15 cellular contexts compared by ENCODE assay signal in genomic region chr1:29210278-29211085, GRCh38. TPM values are rescaled to one million over a fixed set of nuclear protein-coding genes. Genes with fewer than 3 reads are reported as not detected.
DNase-seq lines count a peak whose midpoint lies in the region; ATAC-seq and TF ChIP-seq lines count a peak whose summit lies in the region.
"Had no signal": no experiment of that assay in that cellular context is flagged by ENCODE, and none has a peak within 500 bp of the region (broad histone marks: within the 10 kb centered on the region; RNA-seq: fewer than 3 reads in every experiment).

No MANE protein-coding gene starts in this region.

- H3K36me3 ChIP-seq in MG63 (peaks cover 31% of the 10 kb centered on the region), gastroesophageal sphincter (peaks cover 0 to 82% of the 10 kb centered on the region in 2 donors)

- 70 to 94% methylated on average over 4 to 5 of the region's 7 CpGs for WGBS in gastroesophageal sphincter (ENCODE audit: low coverage in 1 of 2), 2 donors

- DNase-seq in GM10248 (ENCODE audit: extremely low spot score) (peak; percentile 79), MG63 (peak; percentile 46), germinal center (ENCODE audit: low spot score) (peak; percentile 43), HT-29 (ENCODE audit: low spot score) (no peak)
- DNase-seq in activated CD4-positive, alpha-beta T cell treated with anti-CD3 and anti-CD28 coated beads, Interleukin-2, amount 50 U/mL, for 4 hours = no peak
- DNase-seq in naive thymus-derived CD8-positive, alpha-beta T cell = no peak
- DNase-seq: activated CD8-positive, alpha-beta memory T cell treated with anti-CD3 and anti-CD28 coated beads, Interleukin-2, amount 50 U/mL, for 4 hours; dorsolateral prefrontal cortex; NCI-H1092 treated with DMSO at 0.1 percent for 48 hours; stimulated activated CD4-positive, alpha-beta T cell treated with anti-CD3 and anti-CD28 coated beads, Interleukin-4, amount 100 ng/mL, for 1 hour; T-helper 9 cell had no signal

- no peaks in the 10 kb centered on the region for H3K4me1 ChIP-seq in gastroesophageal sphincter
- H3K4me1 ChIP-seq: BLaER1 had no signal

- H3K4me1 Mint-ChIP-seq in naive thymus-derived CD8-positive, alpha-beta T cell = peaks cover 0 to 6% (median 2%) of the 10 kb centered on the region in 4 donors

- no peaks in the 10 kb centered on the region for H3K27me3 ChIP-seq in MG63
- H3K27me3 ChIP-seq in gastroesophageal sphincter = no peaks in the 10 kb centered on the region
- H3K27me3 ChIP-seq: BLaER1, dorsolateral prefrontal cortex had no signal

- no peak overlapping the region for H3K27ac Mint-ChIP-seq in naive thymus-derived CD8-positive, alpha-beta T cell
- H3K27ac Mint-ChIP-seq: stimulated activated naive CD8-positive, alpha-beta T cell treated with anti-CD3 and anti-CD28 coated beads, Interleukin-15, Interleukin-2, amounts not matched to agents 100 ng/mL and 50 ng/mL, for 24 hours had no signal

- no peaks in the 10 kb centered on the region for H3K9me3 Mint-ChIP-seq in naive thymus-derived CD8-positive, alpha-beta T cell
- H3K9me3 Mint-ChIP-seq: stimulated activated naive CD8-positive, alpha-beta T cell treated with anti-CD3 and anti-CD28 coated beads, Interleukin-15, Interleukin-2, amounts not matched to agents 100 ng/mL and 50 ng/mL, for 24 hours had no signal

- no peak for TF ChIP-seq EP300 in gastroesophageal sphincter (IDR thresholded peaks at IDR 0.05)

- TF ChIP-seq POLR2A in gastroesophageal sphincter (IDR thresholded peaks at IDR 0.05) = no peak

- TF ChIP-seq CTCF in GM10248 (IDR thresholded peaks at IDR 0.05; ENCODE audit: control extremely low read depth, extremely low read depth, low read depth, missing control alignments) = no peak
- TF ChIP-seq CTCF in gastroesophageal sphincter (IDR thresholded peaks at IDR 0.05) = no peak

- H3K27ac ChIP-seq in gastroesophageal sphincter = no peak overlapping the region
- H3K27ac ChIP-seq: BLaER1, dorsolateral prefrontal cortex had no signal

- H3K9me3 ChIP-seq in MG63 = no peaks in the 10 kb centered on the region
- no peaks in the 10 kb centered on the region for H3K9me3 ChIP-seq in gastroesophageal sphincter
- H3K9me3 ChIP-seq: BLaER1 had no signal

- H3K36me3 Mint-ChIP-seq in naive thymus-derived CD8-positive, alpha-beta T cell = peaks cover 0 to 58% (median 23%) of the 10 kb centered on the region in 3 donors

- H3K4me3 ChIP-seq in MG63 (no peak overlapping the region), gastroesophageal sphincter (no peak overlapping the region)
- H3K4me3 ChIP-seq: BLaER1, dorsolateral prefrontal cortex had no signal

- no peaks in the 10 kb centered on the region for H3K27me3 Mint-ChIP-seq in naive thymus-derived CD8-positive, alpha-beta T cell
- H3K27me3 Mint-ChIP-seq: stimulated activated naive CD8-positive, alpha-beta T cell treated with anti-CD3 and anti-CD28 coated beads, Interleukin-15, Interleukin-2, amounts not matched to agents 100 ng/mL and 50 ng/mL, for 24 hours had no signal

- POLR2A ChIA-PET in GM10248 (lab: Yijun Ruan, JAX) = interaction anchor here (1.0 kb wide), 1 partner anchor 131 kb away, joined by 5 read pairs; no protein-coding TSS in a partner anchor
- POLR2A ChIA-PET in naive thymus-derived CD8-positive, alpha-beta T cell (lab: Charles Lee) = interaction anchor here (0.7 kb wide), 1 partner anchor 23 kb away, joined by 5 read pairs; no protein-coding TSS in a partner anchor

- ATAC-seq in GM19351 (IDR thresholded peaks at IDR 0.05; ENCODE audit: unreplicated experiment) (peak; percentile 65), gastroesophageal sphincter (no peak)
- no peak for ATAC-seq in naive thymus-derived CD8-positive, alpha-beta T cell

- CTCF ChIA-PET in GM10248 (lab: Yijun Ruan, JAX) = interaction anchor here (0.7 to 3.1 kb wide), 4 partner anchors 8 to 333 kb away, joined by 3 to 13 read pairs (median 8); partner anchors contain the start of gene SRSF4

- H3K4me3 Mint-ChIP-seq in naive thymus-derived CD8-positive, alpha-beta T cell = no peak overlapping the region
- H3K4me3 Mint-ChIP-seq: stimulated activated naive CD8-positive, alpha-beta T cell treated with anti-CD3 and anti-CD28 coated beads, Interleukin-15, Interleukin-2, amounts not matched to agents 100 ng/mL and 50 ng/mL, for 24 hours had no signal

RNA-seq across cellular contexts. Expression of gene MECR, which starts 20.3 kb away (rescaled TPM):
- total RNA-seq in MG63 (2014; rRNA removed; shearing (Covaris generic); ENCODE audit: low replicate concordance) = 12.9 and 26.5 TPM in 2 replicates
- total RNA-seq in HT-29 (2014; rRNA removed; shearing (Covaris generic)) = 24.2 and 27.8 TPM in 2 replicates
- total RNA-seq in gastroesophageal sphincter = 10 to 100 TPM in 3 of 4 donors, 1 to 10 TPM in 1; 8.2 to 17.1 (median 12.9) TPM
- 10 to 100 TPM; 23.3 to 25.8 TPM for total RNA-seq in naive thymus-derived CD8-positive, alpha-beta T cell
- 10 to 100 TPM; 17.9 to 24.1 (median 20.4) TPM for polyA plus RNA-seq in naive thymus-derived CD8-positive, alpha-beta T cell

RNA-seq across cellular contexts. Expression of gene PTPRU, which starts 25.8 kb away (rescaled TPM):
- 3.4 and 6.4 TPM in 2 replicates for total RNA-seq in MG63 (2014; rRNA removed; shearing (Covaris generic); ENCODE audit: low replicate concordance)
- 0.03 TPM in 2 replicates for total RNA-seq in HT-29 (2014; rRNA removed; shearing (Covaris generic))
- total RNA-seq in gastroesophageal sphincter = 10 to 100 TPM; 11.1 to 30.5 (median 23.7) TPM
- total RNA-seq in naive thymus-derived CD8-positive, alpha-beta T cell = not detected
- polyA plus RNA-seq in naive thymus-derived CD8-positive, alpha-beta T cell = under 1 TPM in 1 of 3 donors, not detected in 2; 0.54 TPM

RNA-seq across cellular contexts. Expression of gene SRSF4, which starts 28.8 kb away (rescaled TPM):
- 29.8 and 58.1 TPM in 2 replicates for total RNA-seq in MG63 (2014; rRNA removed; shearing (Covaris generic); ENCODE audit: low replicate concordance)
- 36.2 and 51.3 TPM in 2 replicates for total RNA-seq in HT-29 (2014; rRNA removed; shearing (Covaris generic))
- total RNA-seq in gastroesophageal sphincter = 100 to 1,000 TPM in 1 of 4 donors, 10 to 100 TPM in 3; 82.7 to 112 (median 96.8) TPM
- total RNA-seq in naive thymus-derived CD8-positive, alpha-beta T cell = 10 to 100 TPM; 83.3 to 85.8 TPM
- 100 to 1,000 TPM in 1 of 3 donors, 10 to 100 TPM in 2; 73.2 to 104 (median 81.5) TPM for polyA plus RNA-seq in naive thymus-derived CD8-positive, alpha-beta T cell

Comparison
In these comparisons a context has a peak if more than half of its experiments do, and no peak if none do; other contexts are left out.
1. DNase-seq: peak in GM10248 (single experiment), MG63 (single experiment) and germinal center (single experiment); none in activated CD4-positive, alpha-beta T cell treated with anti-CD3 and anti-CD28 coated beads, Interleukin-2, amount 50 U/mL, for 4 hours (0 of 2), HT-29 (single experiment) and naive thymus-derived CD8-positive, alpha-beta T cell (0 of 10).